ENCODE assay signal across 21 cellular contexts in genomic region chr9:28909526-28909925, GRCh38.
"Had no signal": no experiment of that assay in that cellular context is flagged by ENCODE, and none has a peak within 500 bp of the region (broad histone marks: within the 10 kb centered on the region; RNA-seq: fewer than 3 reads in every experiment).

No MANE protein-coding gene starts in this region.

- DNase-seq: IMR-90; Karpas-422; KG1; MM.1S; NCI-H1048; NCI-H1105; NCI-H1417; NCI-H146; NCI-H1694 treated with DMSO at 0.1 percent for 48 hours; NCI-H1930; NCI-H2081; NCI-H2107; NCI-H2227 treated with DMSO at 0.1 percent for 48 hours; NCI-H524; NCI-H526 treated with DMSO at 0.1 percent for 48 hours; NCI-H774; NK-92 treated with Interleukin-12 subunit alpha and Interleukin-12 subunit beta, amount 100 ng/mL, for 24 hours; PC-3; SHP77 treated with DMSO at 0.1 percent for 48 hours; SJCRH30; T-helper 1 cell had no signal

- H3K4me3 ChIP-seq: SJCRH30 had no signal
